ENCODE assay signal across 9 cellular contexts in genomic region chr19:14419038-14419813, GRCh38.
A peak's percentile ranks its signal among the peaks of the same experiment; 100 is the strongest.
DNase-seq lines count a peak whose midpoint lies in the region; ATAC-seq, FAIRE-seq and TF ChIP-seq lines count a peak whose summit lies in the region.
"Had no signal": no experiment of that assay in that cellular context is flagged by ENCODE, and none has a peak within 500 bp of the region (broad histone marks: within the 10 kb centered on the region; RNA-seq: fewer than 3 reads in every experiment).

DDX39A (minus strand) TSS chr19:14419341; CDS start chr19:14413220, 6,121 bp downstream.

- ATAC-seq in GM19025 (IDR thresholded peaks at IDR 0.05; ENCODE audit: low read depth, unreplicated experiment) (peak; percentile 87), HG03342 (IDR thresholded peaks at IDR 0.05; ENCODE audit: unreplicated experiment) (peak; percentile 86)
- peak; percentile 81 for ATAC-seq in central memory CD8-positive, alpha-beta T cell (replicated peaks; ENCODE audit: extremely low read depth, poor library complexity, severe bottlenecking)

- no peaks in the 10 kb centered on the region for H3K27me3 Mint-ChIP-seq in central memory CD8-positive, alpha-beta T cell

- DNase-seq in AG09309 (ENCODE audit: low read depth) (peak; percentile 97), NCI-H446 (lab: John Stamatoyannopoulos, UW) (peak; percentile 99)
- DNase-seq in activated CD4-positive, CD25-positive, alpha-beta regulatory T cell treated with anti-CD3 and anti-CD28 coated beads, Interleukin-2, amount 50 U/mL, for 16 hours (ENCODE audit: low read depth, low spot score), result peak; percentile 97
- DNase-seq in central memory CD8-positive, alpha-beta T cell (ENCODE audit: low spot score in 2 of 2), result peak; percentile 84 to 98
- DNase-seq in stimulated activated CD4-positive, alpha-beta T cell treated with anti-CD3 and anti-CD28 coated beads, Interleukin-12 subunit alpha, Interleukin-12 subunit beta, amount 100 ng/mL, for 4 hours, result peak; percentile 90

- H3K27ac Mint-ChIP-seq in central memory CD8-positive, alpha-beta T cell (ENCODE audit: low read depth), result peak within 1 kb of the TSS; percentile 98

- peak within 1 kb of the TSS; percentile 96 for H3K4me3 ChIP-seq in AG09309 (ENCODE audit: control insufficient read depth, low read depth, low read length)

- peak within 1 kb of the TSS; percentile 88 for H3K4me3 Mint-ChIP-seq in central memory CD8-positive, alpha-beta T cell

- H3K9me3 Mint-ChIP-seq in central memory CD8-positive, alpha-beta T cell, result no peaks in the 10 kb centered on the region

- H3K4me1 Mint-ChIP-seq in central memory CD8-positive, alpha-beta T cell, result peaks cover 39% of the 10 kb centered on the region

- no peak for TF ChIP-seq CTCF in AG09309 (IDR thresholded peaks at IDR 0.05; ENCODE audit: control insufficient read depth, insufficient read depth, low read depth, low read length, missing control alignments)

- FAIRE-seq in islet of Langerhans (lab: Jason Lieb, UNC), result peak; percentile 74
- FAIRE-seq: colon had no signal

- H3K36me3 Mint-ChIP-seq in central memory CD8-positive, alpha-beta T cell (ENCODE audit: insufficient read depth), result peaks cover 40% of the 10 kb centered on the region

Comparison
In these comparisons a context has a peak if more than half of its experiments do, and no peak if none do; other contexts are left out.
1. Peak in every context shown above with its lines: DNase-seq, ATAC-seq and H3K4me3 ChIP-seq.